16 cellular contexts compared by ENCODE assay signal in genomic region chr11:100753144-100753543, GRCh38.
DNase-seq lines count a peak whose midpoint lies in the region; ATAC-seq and TF ChIP-seq lines count a peak whose summit lies in the region.
"Had no signal": no experiment of that assay in that cellular context is flagged by ENCODE, and none has a peak within 500 bp of the region (broad histone marks: within the 10 kb centered on the region; RNA-seq: fewer than 3 reads in every experiment).

No MANE protein-coding gene starts in this region.

- peaks cover 0 to 17% of the 10 kb centered on the region in 2 donors for H3K4me1 ChIP-seq in right atrium auricular region

- POLR2A ChIA-PET in WTC11 (lab: Charles Lee) = interaction anchor here (0.9 kb wide), 1 partner anchor 60 kb away, joined by 5 read pairs; no protein-coding TSS in a partner anchor

- H3K36me3 Mint-ChIP-seq in WTC11 = peaks cover 20% of the 10 kb centered on the region
- H3K36me3 Mint-ChIP-seq in stimulated activated effector memory CD8-positive, alpha-beta T cell treated with anti-CD3 and anti-CD28 coated beads, Interleukin-12 subunit alpha, Interleukin-12 subunit beta, amount 100 ng/mL, for 72 hours = no peaks in the 10 kb centered on the region
- H3K36me3 Mint-ChIP-seq: activated naive CD8-positive, alpha-beta T cell had no signal

- H3K36me3 ChIP-seq in right atrium auricular region = no peaks in the 10 kb centered on the region
- H3K36me3 ChIP-seq: esophagus muscularis mucosa had no signal

- ATAC-seq in left ventricle myocardium superior (peak; percentile 20), WTC11 (peak; percentile 90), left colon (peak; percentile 82), GM18867 (IDR thresholded peaks at IDR 0.05; ENCODE audit: unreplicated experiment) (no peak), GM18517 (IDR thresholded peaks at IDR 0.05; ENCODE audit: unreplicated experiment) (no peak)
- ATAC-seq in stimulated activated effector memory CD8-positive, alpha-beta T cell treated with anti-CD3 and anti-CD28 coated beads, Interleukin-12 subunit alpha, Interleukin-12 subunit beta, amount 100 ng/mL, for 72 hours = no peak

- TF ChIP-seq CTCF in right atrium auricular region (IDR thresholded peaks at IDR 0.05) (no peak), WTC11 (IDR thresholded peaks at IDR 0.05) (no peak)

- no peaks in the 10 kb centered on the region for H3K27me3 ChIP-seq in right atrium auricular region
- H3K27me3 ChIP-seq: esophagus muscularis mucosa had no signal

- H3K9me3 ChIP-seq in right atrium auricular region = peaks cover 0 to 16% of the 10 kb centered on the region in 2 donors

- no peak overlapping the region for H3K27ac ChIP-seq in right atrium auricular region
- H3K27ac ChIP-seq: esophagus muscularis mucosa had no signal

- peaks cover 20% of the 10 kb centered on the region for H3K9me3 Mint-ChIP-seq in WTC11
- H3K9me3 Mint-ChIP-seq in stimulated activated effector memory CD8-positive, alpha-beta T cell treated with anti-CD3 and anti-CD28 coated beads, Interleukin-12 subunit alpha, Interleukin-12 subunit beta, amount 100 ng/mL, for 72 hours = peaks cover 15% of the 10 kb centered on the region

- DNase-seq in left ventricle myocardium superior (no peak), right atrium auricular region (ENCODE audit: low spot score) (no peak), WTC11 (ENCODE audit: low spot score) (peak; percentile 56), left colon (no peak), hepatic stellate cell (ENCODE audit: low spot score) (no peak)
- no peak for DNase-seq in stimulated activated effector memory CD8-positive, alpha-beta T cell treated with anti-CD3 and anti-CD28 coated beads, Interleukin-12 subunit alpha, Interleukin-12 subunit beta, amount 100 ng/mL, for 72 hours (ENCODE audit: low spot score in 2 of 2)
- DNase-seq: activated CD8-positive, alpha-beta memory T cell treated with anti-CD3 and anti-CD28 coated beads, Interleukin-2, amount 50 U/mL, for 4 hours; hypothalamus; NCI-H146; stimulated activated CD8-positive, alpha-beta memory T cell treated with anti-CD3 and anti-CD28 coated beads, Interleukin-4, amount 100 ng/mL, for 48 hours had no signal

- intact Hi-C loops in left ventricle myocardium superior (cut with micrococcal nuclease) (no loop called here), left colon (cut with DNase I, micrococcal nuclease) (no loop called here)

- H3K27ac Mint-ChIP-seq in WTC11 = peak overlapping the region; percentile 91
- no peak overlapping the region for H3K27ac Mint-ChIP-seq in stimulated activated effector memory CD8-positive, alpha-beta T cell treated with anti-CD3 and anti-CD28 coated beads, Interleukin-12 subunit alpha, Interleukin-12 subunit beta, amount 100 ng/mL, for 72 hours
- H3K27ac Mint-ChIP-seq: activated naive CD8-positive, alpha-beta T cell had no signal

- H3K27me3 Mint-ChIP-seq in WTC11 (ENCODE audit: low read depth) = peaks cover 6% of the 10 kb centered on the region
- H3K27me3 Mint-ChIP-seq: activated naive CD8-positive, alpha-beta T cell had no signal

- H3K4me3 ChIP-seq in right atrium auricular region = no peak overlapping the region
- H3K4me3 ChIP-seq: esophagus muscularis mucosa had no signal

- no peak overlapping the region for H3K4me3 Mint-ChIP-seq in WTC11
- no peak overlapping the region for H3K4me3 Mint-ChIP-seq in stimulated activated effector memory CD8-positive, alpha-beta T cell treated with anti-CD3 and anti-CD28 coated beads, Interleukin-12 subunit alpha, Interleukin-12 subunit beta, amount 100 ng/mL, for 72 hours
- H3K4me3 Mint-ChIP-seq: activated naive CD8-positive, alpha-beta T cell; IgD-negative memory B cell; mesothelial cell of epicardium had no signal

- peaks cover 42% of the 10 kb centered on the region for H3K4me1 Mint-ChIP-seq in WTC11
- H3K4me1 Mint-ChIP-seq in stimulated activated effector memory CD8-positive, alpha-beta T cell treated with anti-CD3 and anti-CD28 coated beads, Interleukin-12 subunit alpha, Interleukin-12 subunit beta, amount 100 ng/mL, for 72 hours = no peaks in the 10 kb centered on the region

- CTCF ChIA-PET in WTC11 (lab: Charles Lee) = interaction anchor here (0.8 to 1.8 kb wide), 13 partner anchors 9 to 124 kb away, joined by 3 to 9 read pairs (median 4); partner anchors contain the start of gene ARHGAP42

TF ChIP-seq in WTC11, 78 proteins besides CTCF, POLR2A, EP300 and RAD21 (continues in another document):
- no peak for TF ChIP-seq ATF2 (CRISPR knock-in tag; IDR thresholded peaks at IDR 0.05; ENCODE audit: borderline replicate concordance, low read depth)
- TF ChIP-seq MAX (CRISPR knock-in tag; IDR thresholded peaks at IDR 0.05) = no peak
- no peak for TF ChIP-seq GRHL2 (CRISPR knock-in tag; IDR thresholded peaks at IDR 0.05; ENCODE audit: insufficient replicate concordance, severe bottlenecking)
- no peak for TF ChIP-seq ZNF671 (CRISPR knock-in tag; IDR thresholded peaks at IDR 0.05)
- TF ChIP-seq CREB1 (CRISPR knock-in tag; IDR thresholded peaks at IDR 0.05) = no peak
- TF ChIP-seq ZNF532 (CRISPR knock-in tag; IDR thresholded peaks at IDR 0.05; ENCODE audit: borderline replicate concordance) = no peak
- TF ChIP-seq ZBTB43 (CRISPR knock-in tag; IDR thresholded peaks at IDR 0.05) = no peak

Comparison
In these comparisons a context has a peak if more than half of its experiments do, and no peak if none do; other contexts are left out.
1. ATAC-seq: peak in left ventricle myocardium superior (single experiment), WTC11 (single experiment) and left colon (single experiment); none in stimulated activated effector memory CD8-positive, alpha-beta T cell treated with anti-CD3 and anti-CD28 coated beads, Interleukin-12 subunit alpha, Interleukin-12 subunit beta, amount 100 ng/mL, for 72 hours (single experiment), GM18867 (single experiment) and GM18517 (single experiment).